8 cellular contexts compared by ENCODE assay signal in genomic region chr5:36241636-36242533, GRCh38. TPM values are rescaled to one million over a fixed set of nuclear protein-coding genes. Genes with fewer than 3 reads are reported as not detected.
DNase-seq lines count a peak whose midpoint lies in the region; FAIRE-seq and TF ChIP-seq lines count a peak whose summit lies in the region.

A gene with protein sequence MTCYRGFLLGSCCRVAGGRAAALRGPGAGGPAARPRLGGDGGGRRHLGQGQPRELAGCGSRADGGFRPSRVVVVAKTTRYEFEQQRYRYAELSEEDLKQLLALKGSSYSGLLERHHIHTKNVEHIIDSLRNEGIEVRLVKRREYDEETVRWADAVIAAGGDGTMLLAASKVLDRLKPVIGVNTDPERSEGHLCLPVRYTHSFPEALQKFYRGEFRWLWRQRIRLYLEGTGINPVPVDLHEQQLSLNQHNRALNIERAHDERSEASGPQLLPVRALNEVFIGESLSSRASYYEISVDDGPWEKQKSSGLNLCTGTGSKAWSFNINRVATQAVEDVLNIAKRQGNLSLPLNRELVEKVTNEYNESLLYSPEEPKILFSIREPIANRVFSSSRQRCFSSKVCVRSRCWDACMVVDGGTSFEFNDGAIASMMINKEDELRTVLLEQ (minus strand): TSS chr5:36241925. CDS start chr5:36241798, 127 bp downstream.

- H3K27ac ChIP-seq in neuronal stem cell (replicated peaks; ENCODE audit: low read length): peak within 1 kb of the TSS; percentile 92

- H3K9me3 Mint-ChIP-seq in HFFc6: no peaks in the 10 kb centered on the region
- no peaks in the 10 kb centered on the region for H3K9me3 Mint-ChIP-seq in activated naive CD4-positive, alpha-beta T cell treated with anti-CD3 and anti-CD28 coated beads for 36 hours

- H3K4me1 ChIP-seq in neuronal stem cell (ENCODE audit: control insufficient read depth in 2 of 2, insufficient read depth in 1 of 2, low read depth in 1 of 2, low read length in 2 of 2): peaks cover 1 to 23% of the 10 kb centered on the region in 2 donors

- H4K91ac ChIP-seq in neuronal stem cell (ENCODE audit: low read depth, low read length, poor library complexity): no peak within 1 kb of the TSS

- H2BK12ac ChIP-seq in neuronal stem cell (ENCODE audit: low read length): no peak within 1 kb of the TSS

- H2BK5ac ChIP-seq in neuronal stem cell (ENCODE audit: low read length): peak within 1 kb of the TSS; percentile 88

- H2AK5ac ChIP-seq in neuronal stem cell (ENCODE audit: low read depth, low read length): no peak within 1 kb of the TSS

- peaks cover 5 to 12% of the 10 kb centered on the region in 2 donors for H3K9me3 ChIP-seq in neuronal stem cell (replicated peaks in 1 of 2; ENCODE audit: control insufficient read depth in 2 of 2, insufficient read depth in 1 of 2, low read depth in 1 of 2, low read length in 2 of 2)

- peak within 1 kb of the TSS; percentile 90 for H3K4me3 Mint-ChIP-seq in HFFc6
- peak within 1 kb of the TSS; percentile 80 for H3K4me3 Mint-ChIP-seq in activated naive CD4-positive, alpha-beta T cell treated with anti-CD3 and anti-CD28 coated beads for 36 hours

- peak within 1 kb of the TSS; percentile 83 for H3K4me2 ChIP-seq in neuronal stem cell (ENCODE audit: insufficient read depth, low read length, poor library complexity, severe bottlenecking)

- no peaks in the 10 kb centered on the region; the same call in 1 of the 2 replicates for H3K27me3 Mint-ChIP-seq in HFFc6 (ENCODE audit: insufficient read depth)
- H3K27me3 Mint-ChIP-seq in activated naive CD4-positive, alpha-beta T cell treated with anti-CD3 and anti-CD28 coated beads for 36 hours (ENCODE audit: low read depth): no peaks in the 10 kb centered on the region

- WGBS in neuronal stem cell (ENCODE audit: extremely low coverage in 2 of 2, insufficient read length in 2 of 2, insufficient replicate concordance in 1 of 2), 2 donors: no CpG with 5 or more reads among the region's 99 CpGs

- H3K36me3 ChIP-seq in neuronal stem cell (replicated peaks in 1 of 2; ENCODE audit: control insufficient read depth in 2 of 2, insufficient read depth in 2 of 2, low read length in 2 of 2): no peaks in the 10 kb centered on the region

- CTCF ChIA-PET in activated naive CD4-positive, alpha-beta T cell treated with anti-CD3 and anti-CD28 coated beads for 36 hours (lab: Charles Lee): interaction anchor here (0.6 to 2.2 kb wide), 18 partner anchors 9 to 449 kb away, joined by 3 to 8 read pairs (median 3); partner anchors contain the start of gene LMBRD2

- TF ChIP-seq CTCF in HFFc6 (IDR thresholded peaks at IDR 0.05) (peak; percentile 80), subcutaneous adipose tissue (IDR thresholded peaks at IDR 0.05; ENCODE audit: low read depth) (no peak)

- peak within 1 kb of the TSS; percentile 90 for H2AFZ ChIP-seq in neuronal stem cell (ENCODE audit: low read length)

- peak within 1 kb of the TSS; percentile 59 for H3K14ac ChIP-seq in neuronal stem cell (ENCODE audit: low read length)

- H3K23ac ChIP-seq in neuronal stem cell (ENCODE audit: low read depth, low read length, poor library complexity): peak within 1 kb of the TSS; percentile 29

- H3K79me1 ChIP-seq in neuronal stem cell (ENCODE audit: low read depth, low read length): no peaks in the 10 kb centered on the region

- H2BK120ac ChIP-seq in neuronal stem cell (ENCODE audit: low read depth, low read length): peak within 1 kb of the TSS; percentile 73

- H3K27me3 ChIP-seq in neuronal stem cell (ENCODE audit: control insufficient read depth in 3 of 3, insufficient read depth in 3 of 3, low read depth in 1 of 3, low read length in 3 of 3): no peaks in the 10 kb centered on the region

- H4K8ac ChIP-seq in neuronal stem cell (ENCODE audit: low read depth, low read length): no peak within 1 kb of the TSS

- peak within 1 kb of the TSS; percentile 98 for H3K18ac ChIP-seq in neuronal stem cell (ENCODE audit: low read length)

- peak within 1 kb of the TSS; percentile 30 for H2BK15ac ChIP-seq in neuronal stem cell (ENCODE audit: low read length)

- peak; percentile 72 for FAIRE-seq in frontal cortex (lab: Jason Lieb, UNC)

- H3K36me3 Mint-ChIP-seq in HFFc6 (ENCODE audit: low read depth): no peaks in the 10 kb centered on the region
- H3K36me3 Mint-ChIP-seq in activated naive CD4-positive, alpha-beta T cell treated with anti-CD3 and anti-CD28 coated beads for 36 hours (ENCODE audit: low read depth): no peaks in the 10 kb centered on the region

- peak within 1 kb of the TSS; percentile 4 for H3K4ac ChIP-seq in neuronal stem cell (ENCODE audit: low read length)

- H3K4me3 ChIP-seq in GM08714 (ENCODE audit: low read length) (peak within 1 kb of the TSS; percentile 84), neuronal stem cell (ENCODE audit: low read length in 2 of 2) (peak within 1 kb of the TSS; percentile 85 to 96)

- peak within 1 kb of the TSS; percentile 95 for H3K27ac Mint-ChIP-seq in HFFc6
- H3K27ac Mint-ChIP-seq in activated naive CD4-positive, alpha-beta T cell treated with anti-CD3 and anti-CD28 coated beads for 36 hours: peak within 1 kb of the TSS; percentile 90

- peak within 1 kb of the TSS; percentile 96 for H3K9ac ChIP-seq in neuronal stem cell (ENCODE audit: low read depth, low read length, poor library complexity)

- H3K4me1 Mint-ChIP-seq in HFFc6 (ENCODE audit: low read depth): peaks cover 42% of the 10 kb centered on the region
- H3K4me1 Mint-ChIP-seq in activated naive CD4-positive, alpha-beta T cell treated with anti-CD3 and anti-CD28 coated beads for 36 hours (ENCODE audit: low read depth): peaks cover 42% of the 10 kb centered on the region

- DNase-seq in HFFc6 (peak; percentile 94), NAMALWA (ENCODE audit: low spot score) (peak; percentile 98), SK-N-DZ (ENCODE audit: low spot score) (peak; percentile 96), frontal cortex (ENCODE audit: low spot score in 2 of 2) (peak; percentile 91 to 92), neuronal stem cell (ENCODE audit: low spot score) (peak; percentile 93)
- DNase-seq in activated naive CD4-positive, alpha-beta T cell treated with anti-CD3 and anti-CD28 coated beads for 36 hours: peak; percentile 96

- intact Hi-C loops in activated naive CD4-positive, alpha-beta T cell treated with anti-CD3 and anti-CD28 coated beads for 36 hours (cut with micrococcal nuclease): loop anchor here (1.0 to 10.0 kb wide), 18 partner anchors 59 to 1480 kb away; partner anchors contain the start of genes DNAJC21, IL7R, LMBRD2 and NUP155

RNA-seq across cellular contexts. Expression of the gene that starts here (rescaled TPM):
- total RNA-seq in HFFc6 (2021; fragmentation: NEBNext Ultra II Directional; extraction: Animal tissue kit (Norgen Biotek cat#: 25700)): 10 to 100 TPM; 14.6 to 20.1 (median 15.3) TPM
- polyA plus RNA-seq in SK-N-DZ (2014; cell fraction: cytosol; rRNA removed): 16.2 and 16.8 TPM in 2 replicates
- polyA plus RNA-seq in SK-N-DZ (2014; cell fraction: nucleus; rRNA removed): 10.5 and 13.3 TPM in 2 replicates
- 10 to 100 TPM; 19.9 to 20.0 TPM for total RNA-seq in activated naive CD4-positive, alpha-beta T cell treated with anti-CD3 and anti-CD28 coated beads for 36 hours
- 85.2 TPM for total RNA-seq in frontal cortex
- polyA plus RNA-seq in neuronal stem cell (2013, experiment 1 of 2): 16.5 TPM
- 17.1 TPM for polyA plus RNA-seq in neuronal stem cell (2013, experiment 2 of 2)
- 10 to 100 TPM; 22.5 to 34.8 (median 26.3) TPM for total RNA-seq in subcutaneous adipose tissue

Comparison
In these comparisons a context has a peak if more than half of its experiments do, and no peak if none do; other contexts are left out.
1. Peak in every context shown above with its lines: DNase-seq, H3K4me3 ChIP-seq and H3K27ac ChIP-seq.